ENCODE assay signal across 24 cellular contexts in genomic region chrX:105098812-105099211, GRCh38.
"Had no signal": no experiment of that assay in that cellular context is flagged by ENCODE, and none has a peak within 500 bp of the region (broad histone marks: within the 10 kb centered on the region; RNA-seq: fewer than 3 reads in every experiment).

No MANE protein-coding gene starts in this region.

- H3K4me3 ChIP-seq: hepatocyte, lung, psoas muscle, spleen, thoracic aorta, transverse colon had no signal

- H3K36me3 ChIP-seq: spleen, thoracic aorta, transverse colon had no signal

- H3K4me1 ChIP-seq: foreskin keratinocyte, parathyroid adenoma, psoas muscle, spleen, transverse colon had no signal

- H3K9me3 ChIP-seq: psoas muscle, spleen, thoracic aorta, transverse colon had no signal

- H3K27me3 ChIP-seq: foreskin keratinocyte, hepatocyte, spleen, transverse colon had no signal

- H3K27ac ChIP-seq: foreskin keratinocyte, hepatocyte, parathyroid adenoma, psoas muscle, spleen, thoracic aorta, transverse colon had no signal

- DNase-seq: effector memory CD8-positive, alpha-beta T cell; erythroblast; head of caudate nucleus; kidney; left colon; left ventricle myocardium superior; mesendoderm; naive thymus-derived CD4-positive, alpha-beta T cell; nephron progenitor cell; psoas muscle; retina; spleen; stimulated activated CD4-positive, alpha-beta T cell treated with anti-CD3 and anti-CD28 coated beads, Interleukin-15, amount 100 ng/mL, for 24 hours; stimulated activated CD4-positive, alpha-beta T cell treated with anti-CD3 and anti-CD28 coated beads, Interleukin-1b, Interleukin-23, amount 100 ng/mL, for 48 hours; stimulated activated CD4-positive, alpha-beta T cell treated with anti-CD3 and anti-CD28 coated beads, Interleukin-4, amount 100 ng/mL, for 24 hours; stimulated activated naive CD8-positive, alpha-beta T cell treated with anti-CD3 and anti-CD28 coated beads, Interleukin-15, amount 100 ng/mL, for 72 hours; transverse colon had no signal

- H3K4me2 ChIP-seq: hepatocyte had no signal

- ATAC-seq: effector memory CD8-positive, alpha-beta T cell; foreskin keratinocyte; left colon; left ventricle myocardium superior; naive thymus-derived CD4-positive, alpha-beta T cell; psoas muscle; sciatic nerve; stimulated activated memory B cell treated with anti-CD40 and anti-IgM and Interleukin-4, amounts not matched to agents 10 μg/mL and 1 μg/mL and 100 μg/mL, for 72 hours; stimulated activated naive CD8-positive, alpha-beta T cell treated with anti-CD3 and anti-CD28 coated beads, Interleukin-15, amount 100 ng/mL, for 72 hours had no signal
